ENCODE assay signal across 22 cellular contexts in the genomic region with DNA sequence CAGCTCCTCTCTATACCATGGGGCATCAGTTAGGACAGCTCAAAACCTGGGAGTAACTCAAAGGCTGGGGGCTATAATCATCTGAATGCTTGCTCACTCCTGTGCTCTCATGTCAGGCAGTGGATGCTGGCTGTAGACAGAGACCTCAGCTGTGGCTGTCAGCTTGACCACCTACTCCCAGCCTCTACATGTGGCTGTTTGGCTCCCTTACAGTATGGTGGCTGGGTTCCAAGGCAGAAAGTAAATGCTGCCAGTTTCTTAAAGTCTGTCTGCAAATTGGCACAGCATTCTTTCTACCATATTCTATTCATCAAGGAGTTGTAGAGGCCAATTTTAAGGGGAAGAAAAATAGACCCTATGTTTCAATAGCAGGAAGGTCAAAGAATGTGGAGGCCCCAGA.
DNase-seq lines count a peak whose midpoint lies in the region; ATAC-seq and TF ChIP-seq lines count a peak whose summit lies in the region.
"Had no signal": no experiment of that assay in that cellular context is flagged by ENCODE, and none has a peak within 500 bp of the region (broad histone marks: within the 10 kb centered on the region; RNA-seq: fewer than 3 reads in every experiment).

No MANE protein-coding gene starts in this region.

- no peaks in the 10 kb centered on the region for H3K36me3 Mint-ChIP-seq in nephron (ENCODE audit: low read depth)
- H3K36me3 Mint-ChIP-seq: activated naive CD8-positive, alpha-beta T cell treated with anti-CD3 and anti-CD28 coated beads for 36 hours had no signal

- H3K36me3 ChIP-seq in IMR-90 (ENCODE audit: control insufficient read depth, insufficient read depth, low read length) = no peaks in the 10 kb centered on the region
- H3K36me3 ChIP-seq in body of pancreas (replicated peaks in 1 of 2; ENCODE audit: insufficient read depth in 1 of 2, low read depth in 2 of 2) = no peaks in the 10 kb centered on the region
- no peaks in the 10 kb centered on the region for H3K36me3 ChIP-seq in PC-9 (ENCODE audit: low read depth)
- H3K36me3 ChIP-seq: left lung, pancreas had no signal

- CTCF ChIA-PET in IMR-90 (lab: Yijun Ruan, JAX) = interaction anchor here (0.9 kb wide), 1 partner anchor 164 kb away, joined by 3 read pairs; no protein-coding TSS in a partner anchor
- CTCF ChIA-PET in PC-9 (lab: Charles Lee) = no interaction called here

- H2BK5ac ChIP-seq in IMR-90 (ENCODE audit: low read depth, low read length, poor library complexity, severe bottlenecking) = no peak overlapping the region

- H3K4me2 ChIP-seq in IMR-90 (ENCODE audit: low read depth, low read length) (no peak overlapping the region), PC-9 (no peak overlapping the region)

- no peaks in the 10 kb centered on the region for H3K9me2 ChIP-seq in PC-9 (ENCODE audit: insufficient read depth)

- H3K23ac ChIP-seq in IMR-90 (ENCODE audit: low read depth, low read length) = peak overlapping the region; percentile 73

- TF ChIP-seq CTCF in IMR-90 (conservative IDR thresholded peaks at IDR 0.05; ENCODE audit: low read depth, low read length) = no peak
- no peak for TF ChIP-seq CTCF in body of pancreas (IDR thresholded peaks at IDR 0.05)
- TF ChIP-seq CTCF in nephron (IDR thresholded peaks at IDR 0.05; ENCODE audit: unreplicated experiment in 3 of 3) = no peak
- no peak for TF ChIP-seq CTCF in GM13976 (IDR thresholded peaks at IDR 0.05; ENCODE audit: borderline replicate concordance, control extremely low read depth, extremely low read depth, insufficient read depth, missing control alignments)
- no peak for TF ChIP-seq CTCF in PC-9 (conservative IDR thresholded peaks at IDR 0.05)

- peak overlapping the region; percentile 68 for H2AK9ac ChIP-seq in IMR-90 (replicated peaks; ENCODE audit: low read depth, low read length, poor library complexity)

- peaks cover 51% of the 10 kb centered on the region for H3K4me1 Mint-ChIP-seq in nephron

- DNase-seq in AG08395 (ENCODE audit: low spot score) (peak; percentile 10), IMR-90 (peak; percentile 29), body of pancreas (peak in 3 of 4 donors; percentile 16 to 45 (median 44)), GM13976 (ENCODE audit: low spot score) (no peak), PC-9 (no peak), HUDEP-2 (lab: John Stamatoyannopoulos, UW; ENCODE audit: unreplicated experiment in 76 of 76) (no peak)
- no peak for DNase-seq in NK-92 treated with Interleukin-12 subunit alpha and Interleukin-12 subunit beta, amount 100 ng/mL, for 24 hours (lab: John Stamatoyannopoulos, UW)
- DNase-seq: ACHN; activated CD4-positive, alpha-beta memory T cell treated with anti-CD3 and anti-CD28 coated beads, Interleukin-2, amount 10 ng/mL, durations not matched to agents 7 days and 5 days; activated naive CD8-positive, alpha-beta T cell treated with anti-CD3 and anti-CD28 coated beads for 36 hours; activated T-cell treated with anti-CD3 and anti-CD28 coated beads, Interleukin-2, amount 50 U/mL, for 4 hours; effector memory CD8-positive, alpha-beta T cell; foreskin keratinocyte; GF-D8; H7; left lung; NCI-H1930; NCI-H510A treated with DMSO at 0.1 percent for 48 hours; pancreas; stimulated activated CD4-positive, alpha-beta T cell treated with anti-CD3 and anti-CD28 coated beads, Interleukin-12 subunit alpha, Interleukin-12 subunit beta, amount 100 ng/mL, for 4 hours; stimulated activated naive CD8-positive, alpha-beta T cell treated with anti-CD3 and anti-CD28 coated beads, Interleukin-15, amount 100 ng/mL, for 72 hours had no signal

- H3K9me3 ChIP-seq in IMR-90 (ENCODE audit: control insufficient read depth, insufficient read depth, low read length) (no peaks in the 10 kb centered on the region), body of pancreas (no peaks in the 10 kb centered on the region), PC-9 (ENCODE audit: insufficient read depth, low read depth) (no peaks in the 10 kb centered on the region; the same call in 1 of the 2 replicates)
- H3K9me3 ChIP-seq: left lung, pancreas had no signal

- H3K9me1 ChIP-seq in IMR-90 (ENCODE audit: insufficient read depth, low read length) = peaks cover 12% of the 10 kb centered on the region

- H3K79me2 ChIP-seq in PC-9 (ENCODE audit: low read depth) = no peaks in the 10 kb centered on the region

- peak overlapping the region; percentile 38 for H2AFZ ChIP-seq in IMR-90 (replicated peaks; ENCODE audit: low read length, poor library complexity)
- H2AFZ ChIP-seq in PC-9 = no peak overlapping the region

- no peak overlapping the region for H3K27ac ChIP-seq in IMR-90 (ENCODE audit: insufficient read depth, low read length)
- H3K27ac ChIP-seq in body of pancreas = no peak overlapping the region
- H3K27ac ChIP-seq in PC-9 = no peak overlapping the region
- H3K27ac ChIP-seq: foreskin keratinocyte, left lung, pancreas had no signal

- no peak for ATAC-seq in IMR-90 (ENCODE audit: low read depth)
- ATAC-seq in body of pancreas = no peak
- ATAC-seq: activated T-cell treated with anti-CD3 and anti-CD28 coated beads, Interleukin-2, amount 50 U/mL, for 4 hours; effector memory CD8-positive, alpha-beta T cell; foreskin keratinocyte; left lung; pancreas; stimulated activated naive CD8-positive, alpha-beta T cell treated with anti-CD3 and anti-CD28 coated beads, Interleukin-15, amount 100 ng/mL, for 72 hours had no signal

- H4K20me1 ChIP-seq in IMR-90 (ENCODE audit: insufficient read depth, low read length) (no peaks in the 10 kb centered on the region), PC-9 (ENCODE audit: insufficient read depth) (no peaks in the 10 kb centered on the region)

- H3K4me3 ChIP-seq in IMR-90 (ENCODE audit: insufficient read depth, low read depth, low read length) (no peak overlapping the region), body of pancreas (no peak overlapping the region), PC-9 (no peak overlapping the region)
- H3K4me3 ChIP-seq: left lung, pancreas had no signal

- H3K18ac ChIP-seq in IMR-90 (ENCODE audit: low read depth, low read length) = peak overlapping the region; percentile 30; the same call in 1 of the 2 replicates

- TF ChIP-seq RAD21 in IMR-90 (IDR thresholded peaks at IDR 0.05; ENCODE audit: low read length) = no peak

- H3K4me3 Mint-ChIP-seq in nephron = no peak overlapping the region
- H3K4me3 Mint-ChIP-seq: activated CD4-positive, alpha-beta memory T cell treated with anti-CD3 and anti-CD28 coated beads, Interleukin-2, amount 10 ng/mL, durations not matched to agents 7 days and 5 days; activated naive CD8-positive, alpha-beta T cell treated with anti-CD3 and anti-CD28 coated beads for 36 hours; activated T-cell treated with anti-CD3 and anti-CD28 coated beads, Interleukin-2, amount 50 U/mL, for 4 hours; effector memory CD8-positive, alpha-beta T cell; stimulated activated naive CD8-positive, alpha-beta T cell treated with anti-CD3 and anti-CD28 coated beads, Interleukin-15, amount 100 ng/mL, for 72 hours had no signal

- peak overlapping the region in 2 of 3 experiments; percentile 48 to 64 for H3K27ac Mint-ChIP-seq in nephron
- H3K27ac Mint-ChIP-seq: activated CD4-positive, alpha-beta memory T cell treated with anti-CD3 and anti-CD28 coated beads, Interleukin-2, amount 10 ng/mL, durations not matched to agents 7 days and 5 days; activated naive CD8-positive, alpha-beta T cell treated with anti-CD3 and anti-CD28 coated beads for 36 hours; effector memory CD8-positive, alpha-beta T cell had no signal

- peak overlapping the region; percentile 91; the same call in 2 of the 3 replicates for H2BK15ac ChIP-seq in IMR-90 (ENCODE audit: low read depth, low read length)

- POLR2A ChIA-PET in IMR-90 (lab: Charles Lee; ENCODE audit: unreplicated experiment) (interaction anchor here (1.4 to 3.7 kb wide), 2 partner anchors 223 to 226 kb away, joined by 10 to 12 read pairs; a partner anchor contains a TSS), PC-9 (lab: Charles Lee; ENCODE audit: unreplicated experiment) (interaction anchor here (0.7 to 1.2 kb wide), 2 partner anchors 34 to 155 kb away, joined by 3 to 8 read pairs; no protein-coding TSS in a partner anchor)

- no peak overlapping the region for H3K9ac ChIP-seq in IMR-90 (ENCODE audit: low read depth, low read length)

- peaks cover 4% of the 10 kb centered on the region for H3K27me3 Mint-ChIP-seq in nephron (ENCODE audit: low read depth)
- H3K27me3 Mint-ChIP-seq: activated CD4-positive, alpha-beta memory T cell treated with anti-CD3 and anti-CD28 coated beads, Interleukin-2, amount 10 ng/mL, durations not matched to agents 7 days and 5 days; effector memory CD8-positive, alpha-beta T cell; stimulated activated naive CD8-positive, alpha-beta T cell treated with anti-CD3 and anti-CD28 coated beads, Interleukin-15, amount 100 ng/mL, for 72 hours had no signal

- H3K27me3 ChIP-seq in IMR-90 (ENCODE audit: control insufficient read depth, insufficient read depth, low read length) (no peaks in the 10 kb centered on the region), body of pancreas (no peaks in the 10 kb centered on the region), PC-9 (ENCODE audit: insufficient read depth, low read depth) (no peaks in the 10 kb centered on the region)
- H3K27me3 ChIP-seq: foreskin keratinocyte, left lung, pancreas had no signal

- H2BK20ac ChIP-seq in IMR-90 (ENCODE audit: low read depth, low read length) = peak overlapping the region; percentile 79

- H2AK5ac ChIP-seq in IMR-90 (ENCODE audit: low read depth, low read length) = peak overlapping the region; percentile 66; the same call in 1 of the 2 replicates

- TF ChIP-seq POLR2A in IMR-90 (IDR thresholded peaks at IDR 0.05; ENCODE audit: low read depth, low read length) (no peak), body of pancreas (IDR thresholded peaks at IDR 0.05) (no peak)

- in situ Hi-C loops in IMR-90 (cut with MboI; ENCODE audit: low sequenced_read_pairs) = no loop called here
- in situ Hi-C loops in GM13976 (cut with MboI; ENCODE audit: low sequenced_read_pairs, unreplicated experiment) = loop anchor here (25.0 kb wide), 1 partner anchor 551 kb away; no protein-coding TSS in a partner anchor

- H2BK120ac ChIP-seq in IMR-90 (ENCODE audit: low read depth, low read length) = peak overlapping the region; percentile 68

- no peaks in the 10 kb centered on the region for H3K9me3 Mint-ChIP-seq in nephron
- H3K9me3 Mint-ChIP-seq: activated naive CD8-positive, alpha-beta T cell treated with anti-CD3 and anti-CD28 coated beads for 36 hours; activated T-cell treated with anti-CD3 and anti-CD28 coated beads, Interleukin-2, amount 50 U/mL, for 4 hours; effector memory CD8-positive, alpha-beta T cell; stimulated activated naive CD8-positive, alpha-beta T cell treated with anti-CD3 and anti-CD28 coated beads, Interleukin-15, amount 100 ng/mL, for 72 hours had no signal

- H3F3A ChIP-seq in PC-9 (ENCODE audit: insufficient read depth, low read depth) = peaks cover 18% of the 10 kb centered on the region

- no peak overlapping the region for H3K56ac ChIP-seq in IMR-90 (ENCODE audit: extremely low read depth, insufficient read depth, low read length)

- BruUV-seq in IMR-90 (replicated peaks; lab: Mats Ljungman, UMichigan) (no TSS peak), PC-9 (replicated peaks; lab: Mats Ljungman, UMichigan) (no TSS peak)

- peak overlapping the region; percentile 8; the same call in 1 of the 2 replicates for H4K5ac ChIP-seq in IMR-90 (ENCODE audit: low read depth, low read length)

- no peak overlapping the region for H4K8ac ChIP-seq in IMR-90 (ENCODE audit: low read depth in 2 of 2, low read length in 2 of 2)

- peaks cover 12% of the 10 kb centered on the region for H3K4me1 ChIP-seq in IMR-90 (ENCODE audit: control insufficient read depth, insufficient read depth, low read length)
- no peaks in the 10 kb centered on the region for H3K4me1 ChIP-seq in body of pancreas
- H3K4me1 ChIP-seq in PC-9 (replicated peaks; ENCODE audit: insufficient read depth) = peaks cover 52% of the 10 kb centered on the region

- dilution Hi-C loops in IMR-90 (cut with HindIII; ENCODE audit: low sequenced_read_pairs, unreplicated experiment) = no loop called here

- peak overlapping the region; percentile 82 for H3K4ac ChIP-seq in IMR-90 (ENCODE audit: low read depth, low read length)

- H4K91ac ChIP-seq in IMR-90 (ENCODE audit: insufficient read depth, low read depth, low read length) = peak overlapping the region; percentile 81

- peak overlapping the region; percentile 49 for H3K14ac ChIP-seq in IMR-90 (replicated peaks; ENCODE audit: low read depth, low read length)

- peaks cover 0 to 12% of the 10 kb centered on the region in 2 experiments; a peak in 1 of 4 replicates for H3K79me1 ChIP-seq in IMR-90 (ENCODE audit: low read depth in 1 of 2, low read length in 2 of 2)

- intact Hi-C loops in IMR-90 (cut with micrococcal nuclease) (no loop called here), body of pancreas (cut with DNase I) (no loop called here), PC-9 (cut with micrococcal nuclease; ENCODE audit: unreplicated experiment) (no loop called here)

Comparison
In these comparisons a context has a peak if more than half of its experiments do, and no peak if none do; other contexts are left out.
1. DNase-seq: peak in AG08395 (single experiment), IMR-90 (single experiment) and body of pancreas (3 of 4); none in GM13976 (single experiment), PC-9 (0 of 2), HUDEP-2 (0 of 76) and NK-92 treated with Interleukin-12 subunit alpha and Interleukin-12 subunit beta, amount 100 ng/mL, for 24 hours (single experiment).